In the genomic region with DNA sequence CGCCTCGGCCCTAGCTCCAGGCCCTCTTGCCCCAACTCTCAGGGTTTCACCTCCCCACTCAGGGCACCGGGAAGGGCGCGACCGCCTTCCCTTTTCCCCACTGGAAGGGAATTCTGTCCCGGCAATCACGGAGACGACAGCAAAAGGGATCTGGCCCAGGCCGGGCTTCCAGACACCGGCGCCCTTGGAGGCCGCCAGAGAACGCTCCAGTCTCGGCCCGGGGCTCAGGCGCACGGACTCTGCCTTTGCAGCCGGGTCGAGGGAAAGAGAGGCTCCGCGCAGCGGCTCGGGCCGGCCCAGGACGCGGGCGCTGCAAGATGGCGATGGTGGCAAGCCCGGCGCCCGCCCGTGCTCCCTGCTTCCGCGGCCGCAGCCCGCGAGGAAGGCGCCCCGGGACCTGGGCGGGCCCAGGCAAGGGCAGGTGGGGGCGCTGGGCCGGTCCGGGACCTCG, we compare ENCODE assay signal across 8 cellular contexts. TPM values are rescaled to one million over a fixed set of nuclear protein-coding genes. Genes with fewer than 3 reads are reported as not detected.
DNase-seq lines count a peak whose midpoint lies in the region; ATAC-seq, FAIRE-seq and TF ChIP-seq lines count a peak whose summit lies in the region.

No MANE protein-coding gene starts in this region.

- H3K36me3 ChIP-seq in GM12878 (ENCODE audit: control insufficient read depth in 2 of 2, insufficient read depth in 2 of 2, low read length in 1 of 2) (peaks cover 0 to 8% of the 10 kb centered on the region in 2 experiments; a peak in 2 of 4 replicates), left lung (no peaks in the 10 kb centered on the region), testis (ENCODE audit: low read depth, missing control alignments) (no peaks in the 10 kb centered on the region)

- ATAC-seq in HG03520 (IDR thresholded peaks at IDR 0.05; ENCODE audit: unreplicated experiment) = peak; percentile 10
- ATAC-seq in GM12878 = peak; percentile 59
- peak; percentile 11 for ATAC-seq in left lung
- no peak for ATAC-seq in GM21786 (IDR thresholded peaks at IDR 0.05; ENCODE audit: unreplicated experiment)
- ATAC-seq in HG02678 (IDR thresholded peaks at IDR 0.05; ENCODE audit: unreplicated experiment) = no peak

- POLR2A ChIA-PET in GM12878 (lab: Charles Lee) = interaction anchor here (1.1 to 6.2 kb wide), 4 partner anchors 28 to 99 kb away, joined by 3 to 42 read pairs (median 5); partner anchors contain the start of gene UVSSA

- TF ChIP-seq CTCF in GM12878 (IDR thresholded peaks at IDR 0.05 in 2 of 3, conservative IDR thresholded peaks at IDR 0.05 in 1 of 3; ENCODE audit: control insufficient read depth in 2 of 3, extremely low read depth in 1 of 3, insufficient read depth in 1 of 3, low read depth in 3 of 3, low read length in 3 of 3) = no peak
- TF ChIP-seq CTCF in left lung (IDR thresholded peaks at IDR 0.05) = no peak
- no peak for TF ChIP-seq CTCF in testis (IDR thresholded peaks at IDR 0.05)

- in situ Hi-C loops in GM12878 (cut with MboI) = no loop called here

- DNase-seq in NCI-H146 (lab: John Stamatoyannopoulos, UW) (peak; percentile 66), NCI-H146 treated with DMSO at 0.1 percent for 48 hours (lab: John Stamatoyannopoulos, UW; ENCODE audit: unreplicated experiment) (no peak), GM12878 (ENCODE audit: low read depth, low spot score) (no peak), left lung (no peak), testis (no peak)

- RAD21 ChIA-PET in GM12878 (lab: Charles Lee; ENCODE audit: unreplicated experiment) = interaction anchor here (1.0 to 3.6 kb wide), 9 partner anchors 20 to 117 kb away, joined by 4 to 23 read pairs (median 6); partner anchors contain the start of gene UVSSA

- SMC1A ChIA-PET in GM12878 (lab: Charles Lee; ENCODE audit: uncharacterized antibody, unreplicated experiment) = interaction anchor here (1.1 kb wide), 1 partner anchor 46 kb away, joined by 8 read pairs; no protein-coding TSS in a partner anchor

- H3K9me3 ChIP-seq in GM12878 (replicated peaks; ENCODE audit: control insufficient read depth, insufficient read depth, low read length) = peaks cover 9% of the 10 kb centered on the region; the same call in 2 of the 3 replicates
- H3K9me3 ChIP-seq in left lung = no peaks in the 10 kb centered on the region
- H3K9me3 ChIP-seq in testis = no peaks in the 10 kb centered on the region

- peaks cover 66% of the 10 kb centered on the region for H3K79me2 ChIP-seq in GM12878 (ENCODE audit: control insufficient read depth, insufficient read depth, low read length)

- no peak for FAIRE-seq in GM12878 (lab: Jason Lieb, UNC)

- peaks cover 7% of the 10 kb centered on the region; the same call in 1 of the 2 replicates for H4K20me1 ChIP-seq in GM12878 (ENCODE audit: control insufficient read depth, insufficient read depth)

- peak overlapping the region; percentile 20; the same call in 1 of the 2 replicates for H2AFZ ChIP-seq in GM12878 (ENCODE audit: control insufficient read depth, low read depth, low read length)

- H3K27me3 ChIP-seq in GM12878 (replicated peaks in 1 of 2; ENCODE audit: control insufficient read depth in 2 of 2, insufficient read depth in 2 of 2, low read length in 1 of 2) (no peaks in the 10 kb centered on the region), left lung (no peaks in the 10 kb centered on the region), testis (no peaks in the 10 kb centered on the region)

- H3K4me3 ChIP-seq in GM12878 (peak overlapping the region; percentile 80), left lung (peak overlapping the region; percentile 94 to 95), testis (peak overlapping the region; percentile 88 to 89)

- no peak for TF ChIP-seq RAD21 in GM12878 (IDR thresholded peaks at IDR 0.05; ENCODE audit: insufficient read depth, low read depth, low read length)

- H3K27ac ChIP-seq in GM12878 (ENCODE audit: control insufficient read depth, insufficient read depth) (peak overlapping the region; percentile 95), left lung (peak overlapping the region; percentile 94 to 97), testis (peak overlapping the region; percentile 92 to 95)

- CTCF ChIA-PET in GM12878 (lab: Yijun Ruan, JAX) = interaction anchor here (0.7 to 3.7 kb wide), 8 partner anchors 20 to 117 kb away, joined by 3 to 21 read pairs (median 3); partner anchors contain the start of gene UVSSA

- no TSS peak for BruUV-seq in GM12878 (replicated peaks; lab: Mats Ljungman, UMichigan)

- no peak for TF ChIP-seq EP300 in GM12878 (IDR thresholded peaks at IDR 0.05; ENCODE audit: borderline replicate concordance in 1 of 2, control insufficient read depth in 1 of 2, low read depth in 2 of 2, low read length in 2 of 2)

- H3K4me1 ChIP-seq in GM12878 (ENCODE audit: control insufficient read depth, insufficient read depth, low read length) = peaks cover 24% of the 10 kb centered on the region
- peaks cover 32 to 68% of the 10 kb centered on the region in 2 donors for H3K4me1 ChIP-seq in left lung
- H3K4me1 ChIP-seq in testis = peaks cover 45% of the 10 kb centered on the region

- intact Hi-C loops in GM12878 (cut with micrococcal nuclease; ENCODE audit: unreplicated experiment) = loop anchor here (2.0 to 5.0 kb wide), 4 partner anchors 46 to 116 kb away; no protein-coding TSS in a partner anchor
- intact Hi-C loops in left lung (cut with DNase I) = loop anchor here in 1 of 2 donors (10.0 kb wide), 1 partner anchor 83 kb away; no protein-coding TSS in a partner anchor
- intact Hi-C loops in testis (cut with DNase I; ENCODE audit: low total_unique reads) = loop anchor here (2.0 kb wide), 1 partner anchor 95 kb away; no protein-coding TSS in a partner anchor

- no peak for TF ChIP-seq POLR2A in GM12878 (IDR thresholded peaks at IDR 0.05; ENCODE audit: low read depth, low read length)
- no peak for TF ChIP-seq POLR2A in testis (IDR thresholded peaks at IDR 0.05)

- WGBS in GM12878 (ENCODE audit: insufficient coverage, insufficient replicate concordance, low lambda C conversion rate, missing lambda C conversion rate) = under 1% methylated on average over 45 of the region's 45 CpGs
- 0 to 3% methylated on average over 9 to 15 of the region's 45 CpGs for WGBS in testis, 2 donors

- peak overlapping the region; percentile 98; the same call in 1 of the 2 replicates for H3K4me2 ChIP-seq in GM12878 (ENCODE audit: control insufficient read depth, insufficient read depth)

- peak overlapping the region; percentile 87 for H3K9ac ChIP-seq in GM12878 (ENCODE audit: control insufficient read depth, insufficient read depth, low read length)

TF ChIP-seq in GM12878, 131 proteins besides CTCF, POLR2A, EP300 and RAD21 (continues in another document):
- TF ChIP-seq BRCA1 (IDR thresholded peaks at IDR 0.05; ENCODE audit: low read depth, low read length) (no peak), YY1 (IDR thresholded peaks at IDR 0.05; ENCODE audit: low read depth, low read length) (peak; percentile 86), MXI1 (IDR thresholded peaks at IDR 0.05; ENCODE audit: low read depth, low read length) (0 out of 2 replicates have a peak, but pooled peaks have one; percentile 39), RELA (IDR thresholded peaks at IDR 0.05; ENCODE audit: borderline replicate concordance, partially characterized antibody) (peak; percentile 18), RUNX3 (IDR thresholded peaks at IDR 0.05; ENCODE audit: low read length) (no peak), LARP7 (IDR thresholded peaks at IDR 0.05) (peak; percentile 87), IKZF1 (conservative IDR thresholded peaks at IDR 0.05) (0 out of 2 replicates have a peak, but pooled peaks have one; percentile 65)

RNA-seq across cellular contexts. Expression of gene CTBP1, which starts 1.1 kb away (rescaled TPM):
- 114 and 143 TPM in 2 replicates for total RNA-seq in GM12878 (2013; cell fraction: nucleolus; rRNA removed)
- total RNA-seq in GM12878 (2014; rRNA removed) = 143 and 160 TPM in 2 replicates
- 53.9 and 62.2 TPM in 2 replicates for total RNA-seq in GM12878 (2014; rRNA removed; fragmentation: Illumina TruSeq; extraction: Trizol)
- 182 TPM in 2 replicates for total RNA-seq in GM12878 (2021)
- polyA plus RNA-seq in GM12878 (2011; ENCODE audit: low read depth) = 42.6 TPM
- polyA plus RNA-seq in GM12878 (2011; rRNA removed) = 59.1 and 78.2 TPM in 2 replicates
- 120 and 316 TPM in 2 replicates for polyA plus RNA-seq in GM12878 (2011; cell fraction: cytosol; rRNA removed)
- polyA plus RNA-seq in GM12878 (2011; cell fraction: nucleus; rRNA removed) = 515 and 586 TPM in 2 replicates
- polyA plus RNA-seq in GM12878 (2012) = 132 and 134 TPM in 2 replicates
- polyA plus RNA-seq in GM12878 (2014; fragmentation: Illumina TruSeq; extraction: Trizol) = 45.1 and 63.9 TPM in 2 replicates
- 10 to 100 TPM in 1 of 2 experiments, 1 to 10 TPM in 1; 7.4 to 21.2 TPM for polyA plus RNA-seq in GM12878 (2014; fragmentation: Nextera tagmentation; extraction: Ambion mirVana)
- polyA plus RNA-seq in GM12878 (2014; rRNA removed) = 164 and 182 TPM in 2 replicates
- polyA plus RNA-seq in GM12878 (2016; fragmentation: Nextera tagmentation; extraction: Ambion mirVana) = 10 to 100 TPM; 36.8 to 43.1 TPM
- 94.5 and 212 TPM in 2 replicates for polyA minus RNA-seq in GM12878 (2011; rRNA and poly(A)+ RNA removed)
- 114 and 138 TPM in 2 replicates for polyA minus RNA-seq in GM12878 (2011; cell fraction: cytosol; rRNA and poly(A)+ RNA removed)
- polyA minus RNA-seq in GM12878 (2011; cell fraction: nucleus; rRNA and poly(A)+ RNA removed) = 50.2 and 76.5 TPM in 2 replicates
- total RNA-seq in left lung = 100 to 1,000 TPM; 146 to 167 TPM
- 100 to 1,000 TPM; 240 to 245 TPM for total RNA-seq in testis
- 72.6 TPM for polyA plus RNA-seq in testis (ENCODE audit: insufficient read depth, low read depth, low replicate concordance)

RNA-seq across cellular contexts. Expression of gene MAEA, which starts 41.9 kb away (rescaled TPM):
- 57.4 and 73.6 TPM in 2 replicates for total RNA-seq in GM12878 (2013; cell fraction: nucleolus; rRNA removed)
- 47.1 and 52.1 TPM in 2 replicates for total RNA-seq in GM12878 (2014; rRNA removed)
- total RNA-seq in GM12878 (2014; rRNA removed; fragmentation: Illumina TruSeq; extraction: Trizol) = 19.2 and 23.9 TPM in 2 replicates
- total RNA-seq in GM12878 (2021) = 61.7 and 63.1 TPM in 2 replicates
- polyA plus RNA-seq in GM12878 (2011; ENCODE audit: low read depth) = 13.5 TPM
- polyA plus RNA-seq in GM12878 (2011; rRNA removed) = 35.0 and 57.0 TPM in 2 replicates
- 70.9 and 100 TPM in 2 replicates for polyA plus RNA-seq in GM12878 (2011; cell fraction: cytosol; rRNA removed)
- polyA plus RNA-seq in GM12878 (2011; cell fraction: nucleus; rRNA removed) = 236 and 285 TPM in 2 replicates
- polyA plus RNA-seq in GM12878 (2012) = 33.4 and 36.2 TPM in 2 replicates
- 8.8 and 21.4 TPM in 2 replicates for polyA plus RNA-seq in GM12878 (2014; fragmentation: Illumina TruSeq; extraction: Trizol)
- 1 to 10 TPM; 3.6 to 7.5 TPM for polyA plus RNA-seq in GM12878 (2014; fragmentation: Nextera tagmentation; extraction: Ambion mirVana)
- polyA plus RNA-seq in GM12878 (2014; rRNA removed) = 63.7 and 67.3 TPM in 2 replicates
- polyA plus RNA-seq in GM12878 (2016; fragmentation: Nextera tagmentation; extraction: Ambion mirVana) = 10 to 100 TPM; 63.6 to 67.1 TPM
- 27.7 and 52.1 TPM in 2 replicates for polyA minus RNA-seq in GM12878 (2011; rRNA and poly(A)+ RNA removed)
- polyA minus RNA-seq in GM12878 (2011; cell fraction: cytosol; rRNA and poly(A)+ RNA removed) = 26.6 and 31.9 TPM in 2 replicates
- 42.7 and 54.5 TPM in 2 replicates for polyA minus RNA-seq in GM12878 (2011; cell fraction: nucleus; rRNA and poly(A)+ RNA removed)
- total RNA-seq in left lung = 10 to 100 TPM; 43.8 to 56.3 TPM
- 100 to 1,000 TPM in 1 of 2 donors, 10 to 100 TPM in 1; 94.2 to 129 TPM for total RNA-seq in testis
- polyA plus RNA-seq in testis (ENCODE audit: insufficient read depth, low read depth, low replicate concordance) = 71.2 TPM

Comparison
In these comparisons a context has a peak if more than half of its experiments do, and no peak if none do; other contexts are left out.
1. ATAC-seq: peak in HG03520 (single experiment), GM12878 (single experiment) and left lung (single experiment); none in GM21786 (single experiment) and HG02678 (single experiment).
2. Peak in every context shown above with its lines, with median percentiles within 50 percentile points of each other: H3K27ac ChIP-seq and H3K4me3 ChIP-seq.